ENCODE assay signal across 2 cellular contexts in the genomic region with DNA sequence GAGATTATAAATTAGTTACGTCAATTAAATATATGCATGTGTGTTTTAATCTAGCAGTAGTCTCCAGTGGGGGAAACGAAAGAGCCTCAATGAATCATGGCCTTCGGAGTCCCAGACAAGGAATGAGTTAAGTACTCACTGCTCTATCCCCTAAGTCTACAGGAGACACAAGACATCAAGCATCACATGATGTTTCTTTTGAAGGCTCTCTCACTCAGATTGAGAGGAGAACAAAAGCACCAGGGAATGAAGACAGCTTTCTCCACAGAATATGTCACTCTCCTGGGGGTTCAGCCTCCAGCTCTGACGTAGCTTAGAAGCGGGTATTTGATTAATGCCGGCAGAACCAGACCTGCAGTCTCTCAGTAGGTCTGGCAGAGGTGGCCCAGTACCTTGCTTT.
TF ChIP-seq lines count a peak whose summit lies in the region.

No MANE protein-coding gene starts in this region.

TF ChIP-seq in SK-N-SH, 30 proteins besides CTCF, POLR2A, EP300 and RAD21 (continued from another document):
- TF ChIP-seq, protein P1, sequence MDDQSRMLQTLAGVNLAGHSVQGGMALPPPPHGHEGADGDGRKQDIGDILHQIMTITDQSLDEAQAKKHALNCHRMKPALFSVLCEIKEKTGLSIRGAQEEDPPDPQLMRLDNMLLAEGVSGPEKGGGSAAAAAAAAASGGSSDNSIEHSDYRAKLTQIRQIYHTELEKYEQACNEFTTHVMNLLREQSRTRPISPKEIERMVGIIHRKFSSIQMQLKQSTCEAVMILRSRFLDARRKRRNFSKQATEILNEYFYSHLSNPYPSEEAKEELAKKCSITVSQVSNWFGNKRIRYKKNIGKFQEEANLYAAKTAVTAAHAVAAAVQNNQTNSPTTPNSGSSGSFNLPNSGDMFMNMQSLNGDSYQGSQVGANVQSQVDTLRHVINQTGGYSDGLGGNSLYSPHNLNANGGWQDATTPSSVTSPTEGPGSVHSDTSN (IDR thresholded peaks at IDR 0.05): no peak
- TF ChIP-seq FOXM1 (IDR thresholded peaks at IDR 0.05; ENCODE audit: low read depth) (no peak), NRF1 (IDR thresholded peaks at IDR 0.05; ENCODE audit: low read depth, low read length) (no peak), GATA2 (CRISPR knock-in tag; IDR thresholded peaks at IDR 0.05) (no peak), ELF1 (IDR thresholded peaks at IDR 0.05) (no peak), TEAD4 (IDR thresholded peaks at IDR 0.05; ENCODE audit: borderline replicate concordance, insufficient read depth) (no peak), GABPA (IDR thresholded peaks at IDR 0.05; ENCODE audit: low read depth) (no peak), FOXJ3 (CRISPR knock-in tag; IDR thresholded peaks at IDR 0.05) (no peak), POLR2AphosphoS5 (IDR thresholded peaks at IDR 0.05; ENCODE audit: low read depth, low read length) (no peak), RFX5 (IDR thresholded peaks at IDR 0.05; ENCODE audit: low read length) (no peak), RXRA (IDR thresholded peaks at IDR 0.05; ENCODE audit: borderline replicate concordance, low read depth) (no peak), YY1 (IDR thresholded peaks at IDR 0.05; ENCODE audit: low read depth) (no peak), EZH2phosphoT487 (IDR thresholded peaks at IDR 0.05; ENCODE audit: borderline replicate concordance, low read depth) (no peak), FOSL2 (IDR thresholded peaks at IDR 0.05; ENCODE audit: borderline replicate concordance, low read depth) (no peak), SMC3 (IDR thresholded peaks at IDR 0.05; ENCODE audit: low read depth, low read length) (no peak)
- TF ChIP-seq, protein P2, sequence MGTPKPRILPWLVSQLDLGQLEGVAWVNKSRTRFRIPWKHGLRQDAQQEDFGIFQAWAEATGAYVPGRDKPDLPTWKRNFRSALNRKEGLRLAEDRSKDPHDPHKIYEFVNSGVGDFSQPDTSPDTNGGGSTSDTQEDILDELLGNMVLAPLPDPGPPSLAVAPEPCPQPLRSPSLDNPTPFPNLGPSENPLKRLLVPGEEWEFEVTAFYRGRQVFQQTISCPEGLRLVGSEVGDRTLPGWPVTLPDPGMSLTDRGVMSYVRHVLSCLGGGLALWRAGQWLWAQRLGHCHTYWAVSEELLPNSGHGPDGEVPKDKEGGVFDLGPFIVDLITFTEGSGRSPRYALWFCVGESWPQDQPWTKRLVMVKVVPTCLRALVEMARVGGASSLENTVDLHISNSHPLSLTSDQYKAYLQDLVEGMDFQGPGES (IDR thresholded peaks at IDR 0.05; ENCODE audit: low read depth, low read length): no peak
- TF ChIP-seq, protein P3, sequence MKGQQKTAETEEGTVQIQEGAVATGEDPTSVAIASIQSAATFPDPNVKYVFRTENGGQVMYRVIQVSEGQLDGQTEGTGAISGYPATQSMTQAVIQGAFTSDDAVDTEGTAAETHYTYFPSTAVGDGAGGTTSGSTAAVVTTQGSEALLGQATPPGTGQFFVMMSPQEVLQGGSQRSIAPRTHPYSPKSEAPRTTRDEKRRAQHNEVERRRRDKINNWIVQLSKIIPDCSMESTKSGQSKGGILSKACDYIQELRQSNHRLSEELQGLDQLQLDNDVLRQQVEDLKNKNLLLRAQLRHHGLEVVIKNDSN (IDR thresholded peaks at IDR 0.05; ENCODE audit: borderline replicate concordance, low read depth): no peak

TF ChIP-seq in SK-N-SH treated with all-trans-retinoic acid at 6 μM for 48 hours, 23 proteins besides CTCF, POLR2A, EP300 and RAD21 (continued from another document):
- TF ChIP-seq ESRRG (CRISPR knock-in tag; IDR thresholded peaks at IDR 0.05): no peak
